In the genomic region with DNA sequence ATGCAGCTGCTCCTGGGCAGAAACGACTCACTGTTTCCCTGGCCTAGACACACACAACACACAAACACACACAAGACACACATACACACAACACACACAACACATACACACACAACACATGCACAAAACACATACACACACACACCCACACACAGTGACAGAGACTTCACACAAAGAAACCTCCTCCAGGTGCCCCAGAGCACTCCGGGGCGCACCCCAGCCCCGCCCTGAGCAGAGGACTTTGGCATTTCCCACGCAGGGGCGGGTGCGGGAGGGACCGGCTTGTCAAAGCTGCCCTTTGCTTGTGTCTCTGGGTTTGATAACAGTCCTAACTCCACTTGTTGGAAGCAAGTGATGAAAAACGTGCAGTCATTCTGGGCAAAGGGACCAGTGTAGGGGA, we compare ENCODE assay signal across 14 cellular contexts. TPM values are rescaled to one million over a fixed set of nuclear protein-coding genes. Genes with fewer than 3 reads are reported as not detected.
A peak's percentile ranks its signal among the peaks of the same experiment; 100 is the strongest.
DNase-seq lines count a peak whose midpoint lies in the region; ATAC-seq, FAIRE-seq and TF ChIP-seq lines count a peak whose summit lies in the region.
"Had no signal": no experiment of that assay in that cellular context is flagged by ENCODE, and none has a peak within 500 bp of the region (broad histone marks: within the 10 kb centered on the region; RNA-seq: fewer than 3 reads in every experiment).

No MANE protein-coding gene starts in this region.

- DNase-seq in A549 (ENCODE audit: low read depth in 1 of 2, low spot score in 1 of 2) = peak in 1 of 2 experiments; percentile 46
- DNase-seq in HT-29 (ENCODE audit: low spot score) = peak; percentile 59
- DNase-seq in mucosa of gallbladder (ENCODE audit: low spot score) = peak; percentile 84
- DNase-seq in endothelial cell (ENCODE audit: low spot score) = no peak
- no peak for DNase-seq in stimulated activated CD4-positive, alpha-beta T cell treated with anti-CD3 and anti-CD28 coated beads, Interleukin-2, amount 100 ng/mL, for 48 hours
- no peak for DNase-seq in HPDE6-E6E7 (ENCODE audit: extremely low spot score)
- no peak for DNase-seq in OCI-M2 (lab: John Stamatoyannopoulos, UW; ENCODE audit: unreplicated experiment)
- DNase-seq: activated naive CD4-positive, alpha-beta T cell treated with anti-CD3 and anti-CD28 coated beads for 36 hours; effector CD8-positive, alpha-beta T cell; hippocampal formation; NCI-H187 treated with DMSO at 0.1 percent for 48 hours; PC-3; stimulated activated naive B cell treated with anti-CD40 and anti-IgM and Interleukin-4, amounts not matched to agents 10 μg/mL and 1 μg/mL and 100 μg/mL, for 72 hours had no signal

- no peak overlapping the region for H3K4me3 ChIP-seq in A549

- ATAC-seq in A549 = peak in 1 of 2 experiments; percentile 32; a peak in 2 of 6 replicates
- ATAC-seq: PC-3; stimulated activated naive B cell treated with anti-CD40 and anti-IgM and Interleukin-4, amounts not matched to agents 10 μg/mL and 1 μg/mL and 100 μg/mL, for 72 hours had no signal

- no peak for TF ChIP-seq CTCF in A549 (IDR thresholded peaks at IDR 0.05)
- no peak for TF ChIP-seq CTCF in endothelial cell (IDR thresholded peaks at IDR 0.05; ENCODE audit: unreplicated experiment)

- FAIRE-seq in A549 (lab: Jason Lieb, UNC) (no peak), colon (lab: Jason Lieb, UNC) (peak; percentile 10)

- no peak for TF ChIP-seq EP300 in A549 (IDR thresholded peaks at IDR 0.05)

- CTCF ChIA-PET in A549 (lab: Yijun Ruan, JAX) = interaction anchor here (0.6 to 1.5 kb wide), 3 partner anchors 10 to 16 kb away, joined by 3 to 4 read pairs (median 4); no protein-coding TSS in a partner anchor

- no peaks in the 10 kb centered on the region for H3K9me3 ChIP-seq in A549

- 44% methylated on average over 2 of the region's 9 CpGs for WGBS in A549 (ENCODE audit: missing lambda C conversion rate)

- H3K36me3 Mint-ChIP-seq in endothelial cell (ENCODE audit: low read depth, unreplicated experiment) = no peaks in the 10 kb centered on the region
- H3K36me3 Mint-ChIP-seq: stimulated activated naive B cell treated with anti-CD40 and anti-IgM and Interleukin-4, amounts not matched to agents 10 μg/mL and 1 μg/mL and 100 μg/mL, for 72 hours had no signal

- no peak for TF ChIP-seq POLR2A in A549 (IDR thresholded peaks at IDR 0.05; ENCODE audit: low read length)

- H3K27me3 Mint-ChIP-seq in endothelial cell (ENCODE audit: unreplicated experiment) = peaks cover 8% of the 10 kb centered on the region

- H3K27ac ChIP-seq in A549 = no peak overlapping the region

- H3K4me2 ChIP-seq in A549 = peak overlapping the region; percentile 17; the same call in 1 of the 3 replicates

- TF ChIP-seq RAD21 in A549 (conservative IDR thresholded peaks at IDR 0.05 in 1 of 2, IDR thresholded peaks at IDR 0.05 in 1 of 2) = no peak

- no peaks in the 10 kb centered on the region for H3K9me3 Mint-ChIP-seq in endothelial cell (ENCODE audit: unreplicated experiment)
- H3K9me3 Mint-ChIP-seq: activated naive CD4-positive, alpha-beta T cell treated with anti-CD3 and anti-CD28 coated beads for 36 hours; stimulated activated naive B cell treated with anti-CD40 and anti-IgM and Interleukin-4, amounts not matched to agents 10 μg/mL and 1 μg/mL and 100 μg/mL, for 72 hours had no signal

- H3K4me3 Mint-ChIP-seq in endothelial cell (ENCODE audit: unreplicated experiment) = no peak overlapping the region
- H3K4me3 Mint-ChIP-seq: activated naive CD4-positive, alpha-beta T cell treated with anti-CD3 and anti-CD28 coated beads for 36 hours; stimulated activated naive B cell treated with anti-CD40 and anti-IgM and Interleukin-4, amounts not matched to agents 10 μg/mL and 1 μg/mL and 100 μg/mL, for 72 hours had no signal

- H3K4me1 ChIP-seq in A549 = 0 out of 3 replicates have a peak, but pooled peaks cover 4% of the 10 kb centered on the region

- no peak overlapping the region for H3K27ac Mint-ChIP-seq in endothelial cell (ENCODE audit: unreplicated experiment)
- H3K27ac Mint-ChIP-seq: activated naive CD4-positive, alpha-beta T cell treated with anti-CD3 and anti-CD28 coated beads for 36 hours had no signal

- peaks cover 7% of the 10 kb centered on the region for H3K4me1 Mint-ChIP-seq in endothelial cell (ENCODE audit: unreplicated experiment)

- POLR2A ChIA-PET in A549 (lab: Yijun Ruan, JAX) = no interaction called here

TF ChIP-seq in A549, 52 proteins besides CTCF, POLR2A, EP300 and RAD21:
- TF ChIP-seq, protein P1, sequence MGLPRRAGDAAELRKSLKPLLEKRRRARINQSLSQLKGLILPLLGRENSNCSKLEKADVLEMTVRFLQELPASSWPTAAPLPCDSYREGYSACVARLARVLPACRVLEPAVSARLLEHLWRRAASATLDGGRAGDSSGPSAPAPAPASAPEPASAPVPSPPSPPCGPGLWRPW (IDR thresholded peaks at IDR 0.05) = no peak
- TF ChIP-seq ZC3H11A (IDR thresholded peaks at IDR 0.05) (no peak), FOSB (CRISPR knock-in tag; IDR thresholded peaks at IDR 0.05) (no peak), HOXB13 (CRISPR knock-in tag; IDR thresholded peaks at IDR 0.05; ENCODE audit: low read depth) (no peak), POLR2AphosphoS2 (conservative IDR thresholded peaks at IDR 0.05; ENCODE audit: low read length) (no peak), KDM5A (IDR thresholded peaks at IDR 0.05) (no peak), PHF8 (IDR thresholded peaks at IDR 0.05; ENCODE audit: borderline replicate concordance, low read depth) (no peak), HOXA7 (CRISPR knock-in tag; IDR thresholded peaks at IDR 0.05) (no peak)
- TF ChIP-seq, protein P2, sequence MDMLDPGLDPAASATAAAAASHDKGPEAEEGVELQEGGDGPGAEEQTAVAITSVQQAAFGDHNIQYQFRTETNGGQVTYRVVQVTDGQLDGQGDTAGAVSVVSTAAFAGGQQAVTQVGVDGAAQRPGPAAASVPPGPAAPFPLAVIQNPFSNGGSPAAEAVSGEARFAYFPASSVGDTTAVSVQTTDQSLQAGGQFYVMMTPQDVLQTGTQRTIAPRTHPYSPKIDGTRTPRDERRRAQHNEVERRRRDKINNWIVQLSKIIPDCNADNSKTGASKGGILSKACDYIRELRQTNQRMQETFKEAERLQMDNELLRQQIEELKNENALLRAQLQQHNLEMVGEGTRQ (IDR thresholded peaks at IDR 0.05) = no peak
- TF ChIP-seq, protein P3, sequence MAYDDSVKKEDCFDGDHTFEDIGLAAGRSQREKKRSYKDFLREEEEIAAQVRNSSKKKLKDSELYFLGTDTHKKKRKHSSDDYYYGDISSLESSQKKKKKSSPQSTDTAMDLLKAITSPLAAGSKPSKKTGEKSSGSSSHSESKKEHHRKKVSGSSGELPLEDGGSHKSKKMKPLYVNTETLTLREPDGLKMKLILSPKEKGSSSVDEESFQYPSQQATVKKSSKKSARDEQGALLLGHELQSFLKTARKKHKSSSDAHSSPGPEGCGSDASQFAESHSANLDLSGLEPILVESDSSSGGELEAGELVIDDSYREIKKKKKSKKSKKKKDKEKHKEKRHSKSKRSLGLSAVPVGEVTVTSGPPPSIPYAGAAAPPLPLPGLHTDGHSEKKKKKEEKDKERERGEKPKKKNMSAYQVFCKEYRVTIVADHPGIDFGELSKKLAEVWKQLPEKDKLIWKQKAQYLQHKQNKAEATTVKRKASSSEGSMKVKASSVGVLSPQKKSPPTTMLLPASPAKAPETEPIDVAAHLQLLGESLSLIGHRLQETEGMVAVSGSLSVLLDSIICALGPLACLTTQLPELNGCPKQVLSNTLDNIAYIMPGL (CRISPR knock-in tag; IDR thresholded peaks at IDR 0.05; ENCODE audit: borderline replicate concordance) = no peak

RNA-seq across cellular contexts. Expression of a gene that starts 6.5 kb away (rescaled TPM):
- not detected in 2 replicates for polyA plus RNA-seq in A549 (2011; rRNA removed)
- not detected in 2 replicates for polyA plus RNA-seq in A549 (2012; cell fraction: cytosol; rRNA removed)
- not detected in 2 replicates for polyA plus RNA-seq in A549 (2012; cell fraction: nucleus; rRNA removed)
- polyA plus RNA-seq in A549 (2017; fragmentation: RNase III; extraction: RNeasy Plus Mini Kit Qiagen cat#74134 plus additional on column Dnase treatment) = not detected in 3 replicates
- not detected in 2 replicates for polyA minus RNA-seq in A549 (2011; rRNA and poly(A)+ RNA removed)
- total RNA-seq in HT-29 (2014; rRNA removed; shearing (Covaris generic)) = not detected in 2 replicates
- total RNA-seq in mucosa of gallbladder = not detected
- not detected for total RNA-seq in endothelial cell (ENCODE audit: unreplicated experiment)
- total RNA-seq: activated naive CD4-positive, alpha-beta T cell treated with anti-CD3 and anti-CD28 coated beads for 36 hours; PC-3 had no signal

RNA-seq across cellular contexts. Expression of a gene that starts 18.3 kb away (rescaled TPM):
- polyA plus RNA-seq in A549 (2011; rRNA removed) = 14.7 and 16.7 TPM in 2 replicates
- polyA plus RNA-seq in A549 (2012; cell fraction: cytosol; rRNA removed) = 17.7 and 18.8 TPM in 2 replicates
- polyA plus RNA-seq in A549 (2012; cell fraction: nucleus; rRNA removed) = 23.5 and 30.0 TPM in 2 replicates
- 17.9 to 19.6 TPM (median 19.1 TPM) in 3 replicates for polyA plus RNA-seq in A549 (2017; fragmentation: RNase III; extraction: RNeasy Plus Mini Kit Qiagen cat#74134 plus additional on column Dnase treatment)
- polyA minus RNA-seq in A549 (2011; rRNA and poly(A)+ RNA removed) = 14.1 and 17.4 TPM in 2 replicates
- 3.2 and 5.5 TPM in 2 replicates for total RNA-seq in HT-29 (2014; rRNA removed; shearing (Covaris generic))
- total RNA-seq in mucosa of gallbladder = 1.8 TPM
- total RNA-seq in endothelial cell (ENCODE audit: unreplicated experiment) = 1.0 TPM

RNA-seq across cellular contexts. Expression of a gene that starts 50.2 kb away (rescaled TPM):
- polyA plus RNA-seq in A549 (2011; rRNA removed) = 15.1 and 22.2 TPM in 2 replicates
- polyA plus RNA-seq in A549 (2012; cell fraction: cytosol; rRNA removed) = 8.4 and 10.6 TPM in 2 replicates
- 9.4 and 10.2 TPM in 2 replicates for polyA plus RNA-seq in A549 (2012; cell fraction: nucleus; rRNA removed)
- 29.3 to 31.7 TPM (median 31.1 TPM) in 3 replicates for polyA plus RNA-seq in A549 (2017; fragmentation: RNase III; extraction: RNeasy Plus Mini Kit Qiagen cat#74134 plus additional on column Dnase treatment)
- 14.1 and 21.0 TPM in 2 replicates for polyA minus RNA-seq in A549 (2011; rRNA and poly(A)+ RNA removed)
- total RNA-seq in HT-29 (2014; rRNA removed; shearing (Covaris generic)) = 0.05 and 0.18 TPM in 2 replicates
- 28.6 TPM for total RNA-seq in mucosa of gallbladder
- 10.9 TPM for total RNA-seq in endothelial cell (ENCODE audit: unreplicated experiment)

RNA-seq across cellular contexts. Expression of a gene that starts 57.1 kb away (rescaled TPM):
- polyA plus RNA-seq in A549 (2011; rRNA removed) = 0.66 and 0.67 TPM in 2 replicates
- 0.09 and 0.26 TPM in 2 replicates for polyA plus RNA-seq in A549 (2012; cell fraction: cytosol; rRNA removed)
- polyA plus RNA-seq in A549 (2012; cell fraction: nucleus; rRNA removed) = 1.2 and 1.5 TPM in 2 replicates
- 0.29 to 0.33 TPM (median 0.30 TPM) in 3 replicates for polyA plus RNA-seq in A549 (2017; fragmentation: RNase III; extraction: RNeasy Plus Mini Kit Qiagen cat#74134 plus additional on column Dnase treatment)
- not detected in 2 replicates for polyA minus RNA-seq in A549 (2011; rRNA and poly(A)+ RNA removed)
- not detected in 2 replicates for total RNA-seq in HT-29 (2014; rRNA removed; shearing (Covaris generic))
- total RNA-seq in mucosa of gallbladder = 8.4 TPM
- 6.5 TPM for total RNA-seq in endothelial cell (ENCODE audit: unreplicated experiment)

Comparison
In these comparisons a context has a peak if more than half of its experiments do, and no peak if none do; other contexts are left out.
1. DNase-seq: peak in HT-29 (single experiment) and mucosa of gallbladder (single experiment); none in endothelial cell (single experiment), stimulated activated CD4-positive, alpha-beta T cell treated with anti-CD3 and anti-CD28 coated beads, Interleukin-2, amount 100 ng/mL, for 48 hours (0 of 2), HPDE6-E6E7 (single experiment) and OCI-M2 (single experiment).
2. RNA of a gene that starts 50.2 kb away (total RNA-seq): 28.6 TPM in mucosa of gallbladder (single experiment) and 10.9 TPM in endothelial cell (single experiment); 0.05 to 0.18 TPM in HT-29; every median in the first group is over 10 times any median in the second.